ENCODE assay signal across 20 cellular contexts in genomic region chr13:65830411-65831172, GRCh38.
DNase-seq lines count a peak whose midpoint lies in the region; ATAC-seq, FAIRE-seq and TF ChIP-seq lines count a peak whose summit lies in the region.
"Had no signal": no experiment of that assay in that cellular context is flagged by ENCODE, and none has a peak within 500 bp of the region (broad histone marks: within the 10 kb centered on the region; RNA-seq: fewer than 3 reads in every experiment).

No MANE protein-coding gene starts in this region.

- in situ Hi-C loops in HepG2 (cut with HindIII; ENCODE audit: extremely low pct_ligation_motif_present, low pct_unique_long_range_greater_than_20kb) = no loop called here
- in situ Hi-C loops in transverse colon (cut with MboI; ENCODE audit: low pct_ligation_motif_present in 1 of 4, low pct_unique_long_range_greater_than_20kb in 1 of 4, low sequenced_read_pairs in 3 of 4) = no loop called here

- intact Hi-C loops in HepG2 (cut with micrococcal nuclease; ENCODE audit: unreplicated experiment) = no loop called here
- intact Hi-C loops in right lobe of liver (cut with DNase I) = no loop called here
- intact Hi-C loops in kidney (cut with DNase I) = no loop called here
- intact Hi-C loops in transverse colon (cut with DNase I; ENCODE audit: low total_unique reads) = no loop called here

- no peak overlapping the region for H3K4me3 ChIP-seq in HepG2 (replicated peaks in 1 of 3; ENCODE audit: insufficient read depth in 1 of 3, low read depth in 2 of 3, low read length in 3 of 3)
- H3K4me3 ChIP-seq in right lobe of liver = no peak overlapping the region
- no peak overlapping the region for H3K4me3 ChIP-seq in kidney (ENCODE audit: low read length in 2 of 2)
- no peak overlapping the region for H3K4me3 ChIP-seq in transverse colon
- H3K4me3 ChIP-seq: BLaER1, SK-N-MC had no signal

- ATAC-seq in HepG2 = no peak
- ATAC-seq in right lobe of liver = no peak
- ATAC-seq: CD8-positive, alpha-beta T cell had no signal

- no peak for TF ChIP-seq EP300 in HepG2 (IDR thresholded peaks at IDR 0.05; ENCODE audit: low read depth in 2 of 2, low read length in 2 of 2)
- no peak for TF ChIP-seq EP300 in HepG2 (CRISPR knock-in tag; IDR thresholded peaks at IDR 0.05; ENCODE audit: borderline replicate concordance)
- TF ChIP-seq EP300 in transverse colon (IDR thresholded peaks at IDR 0.05; ENCODE audit: low read depth) = no peak

- H3K27me3 ChIP-seq in HepG2 (ENCODE audit: control insufficient read depth in 1 of 2, insufficient read depth in 2 of 2, low read length in 2 of 2) (no peaks in the 10 kb centered on the region), right lobe of liver (no peaks in the 10 kb centered on the region), transverse colon (no peaks in the 10 kb centered on the region)
- H3K27me3 ChIP-seq: BLaER1 had no signal

- WGBS in HepG2 (ENCODE audit: low lambda C conversion rate) = 15% methylated on average over 10 of the region's 10 CpGs
- 61% methylated on average over 4 of the region's 10 CpGs for WGBS in right lobe of liver (ENCODE audit: insufficient coverage, low coverage, low lambda C conversion rate, missing lambda C conversion rate)
- WGBS in transverse colon (ENCODE audit: low coverage in 1 of 2), 2 donors = 73 to 78% methylated on average over 4 to 10 of the region's 10 CpGs

- no peak overlapping the region for H3K4me2 ChIP-seq in HepG2 (ENCODE audit: low read depth, low read length)
- H3K4me2 ChIP-seq: BLaER1 had no signal

- FAIRE-seq in HepG2 (lab: Jason Lieb, UNC) (no peak), kidney (lab: Jason Lieb, UNC) (no peak)
- FAIRE-seq: HTR-8/SVneo had no signal

- no peaks in the 10 kb centered on the region for H4K20me1 ChIP-seq in HepG2 (ENCODE audit: insufficient read depth, low read length)
- H4K20me1 ChIP-seq: BLaER1 had no signal

- H3K4me1 ChIP-seq in HepG2 (ENCODE audit: insufficient read depth, low read length) (no peaks in the 10 kb centered on the region), right lobe of liver (no peaks in the 10 kb centered on the region), kidney (ENCODE audit: control insufficient read depth in 1 of 2, insufficient read depth in 1 of 2, low read depth in 1 of 2, low read length in 2 of 2) (no peaks in the 10 kb centered on the region), transverse colon (no peaks in the 10 kb centered on the region)
- H3K4me1 ChIP-seq: BLaER1 had no signal

- POLR2A ChIA-PET in HepG2 (lab: Yijun Ruan, JAX) = no interaction called here

- no peak for DNase-seq in HepG2 (ENCODE audit: low spot score)
- no peak for DNase-seq in right lobe of liver
- peak; percentile 59 for DNase-seq in NCI-H146 treated with DMSO at 0.1 percent for 48 hours (lab: John Stamatoyannopoulos, UW; ENCODE audit: unreplicated experiment)
- peak; percentile 57 for DNase-seq in kidney
- DNase-seq in GM03348 (ENCODE audit: low spot score) = no peak
- DNase-seq in ureter (ENCODE audit: low spot score) = no peak
- no peak for DNase-seq in transverse colon
- DNase-seq: CD8-positive, alpha-beta T cell; DMS53; H9; MM.1S; NCI-H1092 treated with DMSO at 0.1 percent for 48 hours; NCI-H187; NCI-H510A; SHP77; T-helper 1 cell had no signal

- no peak overlapping the region for H2AFZ ChIP-seq in HepG2 (ENCODE audit: low read length)

- H3K9ac ChIP-seq in HepG2 (ENCODE audit: insufficient read depth, low read depth, low read length) (no peak overlapping the region), kidney (ENCODE audit: low read length in 2 of 2) (no peak overlapping the region)
- H3K9ac ChIP-seq: BLaER1 had no signal

- CTCF ChIA-PET in HepG2 (lab: Yijun Ruan, JAX; ENCODE audit: low intra/inter-chr PET ratio, low total read pairs) = no interaction called here

- TF ChIP-seq CTCF in HepG2 (CRISPR knock-in tag; IDR thresholded peaks at IDR 0.05) = no peak
- no peak for TF ChIP-seq CTCF in right lobe of liver (IDR thresholded peaks at IDR 0.05)
- TF ChIP-seq CTCF in kidney (IDR thresholded peaks at IDR 0.05; ENCODE audit: borderline replicate concordance, extremely low read depth, insufficient read depth) = no peak
- no peak for TF ChIP-seq CTCF in transverse colon (IDR thresholded peaks at IDR 0.05)

- H3K36me3 ChIP-seq in HepG2 (replicated peaks in 1 of 2; ENCODE audit: control insufficient read depth in 1 of 2, insufficient read depth in 2 of 2, low read length in 2 of 2) (no peaks in the 10 kb centered on the region), right lobe of liver (no peaks in the 10 kb centered on the region), kidney (ENCODE audit: control insufficient read depth in 1 of 2, insufficient read depth in 2 of 2, low read length in 2 of 2) (no peaks in the 10 kb centered on the region), transverse colon (no peaks in the 10 kb centered on the region)
- H3K36me3 ChIP-seq: BLaER1 had no signal

- no peaks in the 10 kb centered on the region for H3K79me2 ChIP-seq in HepG2 (ENCODE audit: insufficient read depth, low read length)

- BruUV-seq in HepG2 (replicated peaks; lab: Mats Ljungman, UMichigan) = no TSS peak

- TF ChIP-seq POLR2A in HepG2 (IDR thresholded peaks at IDR 0.05; ENCODE audit: insufficient read depth in 1 of 2, low read depth in 2 of 2, low read length in 2 of 2) (no peak), right lobe of liver (IDR thresholded peaks at IDR 0.05) (no peak), transverse colon (IDR thresholded peaks at IDR 0.05) (no peak)

- TF ChIP-seq RAD21 in HepG2 (CRISPR knock-in tag; IDR thresholded peaks at IDR 0.05) = no peak

- H3K27ac ChIP-seq in HepG2 (ENCODE audit: extremely low read length, insufficient read depth, low read length) (no peak overlapping the region), right lobe of liver (no peak overlapping the region), kidney (ENCODE audit: low read depth in 2 of 2, low read length in 2 of 2) (no peak overlapping the region), transverse colon (no peak overlapping the region)
- H3K27ac ChIP-seq: BLaER1, HL-60, SK-N-MC had no signal

- H3K9me3 ChIP-seq in HepG2 (ENCODE audit: low read length) (no peaks in the 10 kb centered on the region), right lobe of liver (no peaks in the 10 kb centered on the region), kidney (ENCODE audit: control insufficient read depth in 1 of 2, low read length in 2 of 2) (no peaks in the 10 kb centered on the region), transverse colon (no peaks in the 10 kb centered on the region)
- H3K9me3 ChIP-seq: BLaER1 had no signal

TF ChIP-seq in HepG2, 621 proteins besides CTCF, POLR2A, EP300 and RAD21:
- 0 out of 2 replicates have a peak, but pooled peaks have one; percentile 22 for TF ChIP-seq MNT (IDR thresholded peaks at IDR 0.05)
- no peak for TF ChIP-seq PCBP1 (IDR thresholded peaks at IDR 0.05; ENCODE audit: borderline replicate concordance, low read depth, low read length)
TF ChIP-seq in HepG2: peak in this region for 1.

Comparison
In these comparisons a context has a peak if more than half of its experiments do, and no peak if none do; other contexts are left out.
1. DNase-seq: peak in NCI-H146 treated with DMSO at 0.1 percent for 48 hours (single experiment) and kidney (single experiment); none in HepG2 (single experiment), right lobe of liver (0 of 3), GM03348 (single experiment), ureter (single experiment) and transverse colon (single experiment).